17 cellular contexts compared by ENCODE assay signal in the genomic region with DNA sequence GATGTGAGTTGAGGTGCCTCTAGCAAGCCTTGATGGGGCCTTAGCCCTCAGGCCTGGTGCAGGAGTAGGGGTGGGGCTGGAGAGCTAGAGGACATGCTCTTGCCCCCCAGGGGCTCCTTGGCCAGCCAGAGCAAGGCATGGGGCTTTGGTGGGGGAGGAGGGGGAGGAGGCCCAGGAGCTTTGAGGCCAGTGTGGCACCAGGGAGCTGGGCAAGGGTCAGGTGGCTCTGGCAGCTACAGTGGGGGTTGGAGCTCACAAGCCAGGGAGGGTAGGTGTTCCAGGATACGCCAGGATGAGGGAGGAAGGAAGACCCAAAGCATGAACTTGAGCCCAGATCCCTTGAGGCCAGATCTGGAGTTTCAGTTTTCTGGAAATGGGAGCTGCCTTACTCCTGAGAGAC. TPM values are rescaled to one million over a fixed set of nuclear protein-coding genes. Genes with fewer than 3 reads are reported as not detected.
DNase-seq lines count a peak whose midpoint lies in the region; FAIRE-seq and TF ChIP-seq lines count a peak whose summit lies in the region.
"Had no signal": no experiment of that assay in that cellular context is flagged by ENCODE, and none has a peak within 500 bp of the region (broad histone marks: within the 10 kb centered on the region; RNA-seq: fewer than 3 reads in every experiment).

No MANE protein-coding gene starts in this region.

- TF ChIP-seq CTCF in chondrocyte (IDR thresholded peaks at IDR 0.05) (no peak), mesothelial cell of epicardium (IDR thresholded peaks at IDR 0.05; ENCODE audit: unreplicated experiment) (no peak)

- H3K4me1 Mint-ChIP-seq in chondrocyte (ENCODE audit: low read depth) = peaks cover 77% of the 10 kb centered on the region
- peaks cover 89% of the 10 kb centered on the region for H3K4me1 Mint-ChIP-seq in mesothelial cell of epicardium

- H3K27ac Mint-ChIP-seq in chondrocyte (ENCODE audit: unreplicated experiment) (peak overlapping the region; percentile 93), mesothelial cell of epicardium (peak overlapping the region; percentile 68)
- H3K27ac Mint-ChIP-seq: CD8-positive, alpha-beta T cell; natural killer cell treated with Interleukin-12 subunit alpha and Interleukin-12 subunit beta and Interleukin-15 and Interleukin-18, amount 100 ng/mL, for 72 hours; T-helper 1 cell treated with Interleukin-12 subunit alpha and Interleukin-12 subunit beta and Interleukin-4 antibody, amounts not matched to agents 30 μg/mL and 1 μg/mL, for 36 hours had no signal

- H3K27me3 Mint-ChIP-seq in chondrocyte (ENCODE audit: low read depth) (no peaks in the 10 kb centered on the region), mesothelial cell of epicardium (ENCODE audit: low read depth) (no peaks in the 10 kb centered on the region)

- H3K36me3 Mint-ChIP-seq in chondrocyte (ENCODE audit: low read depth) (no peaks in the 10 kb centered on the region), mesothelial cell of epicardium (peaks cover 16% of the 10 kb centered on the region)
- H3K36me3 Mint-ChIP-seq: CD8-positive, alpha-beta T cell; natural killer cell treated with Interleukin-12 subunit alpha and Interleukin-12 subunit beta and Interleukin-15 and Interleukin-18, amount 100 ng/mL, for 72 hours had no signal

- DNase-seq in HTR-8/SVneo (ENCODE audit: insufficient read length, low spot score) (no peak), chondrocyte (ENCODE audit: low spot score) (no peak), mesothelial cell of epicardium (ENCODE audit: low spot score in 2 of 2, unreplicated experiment in 2 of 2) (no peak), NCI-H1048 (lab: John Stamatoyannopoulos, UW) (no peak), NCI-H524 treated with DMSO at 0.1 percent for 48 hours (lab: John Stamatoyannopoulos, UW) (no peak)
- DNase-seq in stimulated activated naive CD4-positive, alpha-beta T cell treated with Interleukin-2 at 50 U/mL for 16 hours (lab: John Stamatoyannopoulos, UW) = no peak
- no peak for DNase-seq in activated CD4-positive, alpha-beta T cell treated with anti-CD3 and anti-CD28 coated beads, Interleukin-2, amount 50 U/mL, for 48 hours
- DNase-seq: activated CD4-positive, alpha-beta T cell treated with anti-CD3 and anti-CD28 coated beads for 48 hours; CD8-positive, alpha-beta T cell; H7; MM.1S; NCI-H2227 treated with DMSO at 0.1 percent for 48 hours had no signal

- H3K9me3 Mint-ChIP-seq in chondrocyte (ENCODE audit: low read depth) (no peaks in the 10 kb centered on the region), mesothelial cell of epicardium (no peaks in the 10 kb centered on the region)
- H3K9me3 Mint-ChIP-seq: CD8-positive, alpha-beta T cell; natural killer cell treated with Interleukin-12 subunit alpha and Interleukin-12 subunit beta and Interleukin-15 and Interleukin-18, amount 100 ng/mL, for 72 hours; T-helper 1 cell treated with Interleukin-12 subunit alpha and Interleukin-12 subunit beta and Interleukin-4 antibody, amounts not matched to agents 30 μg/mL and 1 μg/mL, for 36 hours had no signal

- peak overlapping the region; percentile 12 for H3K27ac ChIP-seq in temporal lobe (ENCODE audit: low read depth, low read length)

- H3K4me3 Mint-ChIP-seq in chondrocyte (ENCODE audit: unreplicated experiment) (no peak overlapping the region), mesothelial cell of epicardium (no peak overlapping the region)
- H3K4me3 Mint-ChIP-seq: CD8-positive, alpha-beta T cell; natural killer cell treated with Interleukin-12 subunit alpha and Interleukin-12 subunit beta and Interleukin-15 and Interleukin-18, amount 100 ng/mL, for 72 hours; T-helper 1 cell treated with Interleukin-12 subunit alpha and Interleukin-12 subunit beta and Interleukin-4 antibody, amounts not matched to agents 30 μg/mL and 1 μg/mL, for 36 hours had no signal

- FAIRE-seq in HTR-8/SVneo (lab: Jason Lieb, UNC) = peak; percentile 31
- FAIRE-seq: frontal cortex had no signal

RNA-seq across cellular contexts. Expression of a gene that starts 8.4 kb away (rescaled TPM):
- 18.7 to 37.5 TPM (median 36.7 TPM) in 3 replicates for total RNA-seq in chondrocyte
- total RNA-seq in mesothelial cell of epicardium = 94.5 to 101 TPM (median 99.1 TPM) in 3 replicates
- total RNA-seq in temporal lobe = 8.9 TPM

RNA-seq across cellular contexts. Expression of a gene that starts 27.8 kb away (rescaled TPM):
- total RNA-seq in chondrocyte (not detected in 3 replicates), mesothelial cell of epicardium (0.27 to 0.98 TPM (median 0.55 TPM) in 3 replicates), temporal lobe (not detected)
- total RNA-seq: dermis microvascular lymphatic vessel endothelial cell; frontal cortex; H7; natural killer cell treated with Interleukin-12 subunit alpha and Interleukin-12 subunit beta and Interleukin-15 and Interleukin-18, amount 100 ng/mL, for 72 hours had no signal

RNA-seq across cellular contexts. Expression of a gene that starts 41.5 kb away (rescaled TPM):
- total RNA-seq in chondrocyte (1.00 to 1.9 TPM (median 1.2 TPM) in 3 replicates), mesothelial cell of epicardium (0.84 to 2.5 TPM (median 1.8 TPM) in 3 replicates), temporal lobe (5.4 TPM)
- total RNA-seq: natural killer cell treated with Interleukin-12 subunit alpha and Interleukin-12 subunit beta and Interleukin-15 and Interleukin-18, amount 100 ng/mL, for 72 hours had no signal
